Comparison of ENCODE assay signal across 8 cellular contexts in the genomic region with DNA sequence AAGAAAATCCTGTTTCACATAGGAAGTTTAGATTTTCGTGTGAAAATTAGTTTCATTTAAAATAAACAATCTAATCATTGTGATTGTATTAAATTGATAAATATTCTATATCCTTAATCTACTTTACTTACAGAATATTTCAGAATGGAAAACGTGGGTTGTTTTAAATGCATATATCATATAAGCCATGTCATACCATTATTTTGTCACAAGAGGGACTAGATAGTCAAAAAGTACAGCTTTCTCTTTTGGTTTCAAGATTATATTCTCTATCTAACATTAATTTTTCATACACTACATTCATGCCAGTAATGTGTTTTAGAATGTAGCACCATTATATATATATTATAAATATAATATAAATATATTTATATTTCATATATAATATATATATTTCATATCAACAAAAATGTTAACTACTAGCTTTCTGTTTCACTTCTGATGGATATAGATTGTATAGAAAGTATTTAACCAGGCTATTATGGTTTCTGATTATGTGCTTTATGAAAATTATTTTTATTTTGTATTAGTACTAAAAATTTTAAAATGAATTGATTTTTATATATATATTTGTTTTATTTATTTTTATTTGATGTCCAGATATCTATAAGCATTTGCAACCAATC. TPM values are rescaled to one million over a fixed set of nuclear protein-coding genes. Genes with fewer than 3 reads are reported as not detected.
A peak's percentile ranks its signal among the peaks of the same experiment; 100 is the strongest.
DNase-seq lines count a peak whose midpoint lies in the region; ATAC-seq and TF ChIP-seq lines count a peak whose summit lies in the region.

No MANE protein-coding gene starts in this region.

- in situ Hi-C loops in SK-MEL-5 (cut with HindIII; ENCODE audit: low pct_unique_long_range_greater_than_20kb, low sequenced_read_pairs) = no loop called here

- H3K23me2 ChIP-seq in H9 (ENCODE audit: insufficient read length, low read depth, low read length, poor library complexity, severe bottlenecking) = no peaks in the 10 kb centered on the region

- H2BK15ac ChIP-seq in H9 (ENCODE audit: low read depth, low read length) (no peak overlapping the region), neuronal stem cell (ENCODE audit: low read length) (no peak overlapping the region)

- no peaks in the 10 kb centered on the region for H3K36me3 Mint-ChIP-seq in H9 (ENCODE audit: insufficient read depth in 1 of 3, low read depth in 3 of 3)

- no peak overlapping the region for H3K27ac Mint-ChIP-seq in H9

- H3K4ac ChIP-seq in H9 (ENCODE audit: low read depth, low read length) = no peak overlapping the region
- no peak overlapping the region for H3K4ac ChIP-seq in neuronal stem cell (ENCODE audit: low read length)

- H3K14ac ChIP-seq in H9 (ENCODE audit: insufficient read depth, low read length) (no peak overlapping the region), neuronal stem cell (ENCODE audit: low read length) (no peak overlapping the region)

- intact Hi-C loops in lower lobe of right lung (cut with DNase I) = no loop called here

- H2BK120ac ChIP-seq in H9 (ENCODE audit: low read depth, low read length, poor library complexity, severe bottlenecking) = no peak overlapping the region
- H2BK120ac ChIP-seq in neuronal stem cell (ENCODE audit: low read depth, low read length) = no peak overlapping the region

- H3K4me3 ChIP-seq in lower lobe of right lung = no peak overlapping the region
- H3K4me3 ChIP-seq in neuronal stem cell (ENCODE audit: low read length in 2 of 2) = no peak overlapping the region

- H3K36me3 ChIP-seq in lower lobe of right lung (no peaks in the 10 kb centered on the region), neuronal stem cell (replicated peaks in 1 of 2; ENCODE audit: control insufficient read depth in 2 of 2, insufficient read depth in 2 of 2, low read length in 2 of 2) (no peaks in the 10 kb centered on the region)

- H3K9ac ChIP-seq in H9 (ENCODE audit: extremely low read depth, insufficient read length, low read length) (no peak overlapping the region), neuronal stem cell (ENCODE audit: low read depth, low read length, poor library complexity) (no peak overlapping the region)

- H2AK5ac ChIP-seq in H9 (ENCODE audit: insufficient read length, low read length) (no peak overlapping the region), neuronal stem cell (ENCODE audit: low read depth, low read length) (no peak overlapping the region)

- H2AFZ ChIP-seq in H9 (ENCODE audit: low read length) (no peak overlapping the region), neuronal stem cell (ENCODE audit: low read length) (no peak overlapping the region)

- no peaks in the 10 kb centered on the region for H4K20me1 ChIP-seq in H9 (ENCODE audit: control insufficient read depth, insufficient read depth, insufficient read length)

- no peak overlapping the region for H4K5ac ChIP-seq in H9 (ENCODE audit: insufficient read length, low read depth, low read length)

- TF ChIP-seq CTCF in H9 (conservative IDR thresholded peaks at IDR 0.05) (peak; percentile 66), lower lobe of right lung (IDR thresholded peaks at IDR 0.05) (peak; percentile 57)

- H3K9me3 ChIP-seq in H9 (ENCODE audit: control insufficient read depth, low read depth, low read length) (no peaks in the 10 kb centered on the region), lower lobe of right lung (no peaks in the 10 kb centered on the region), neuronal stem cell (replicated peaks in 1 of 2; ENCODE audit: control insufficient read depth in 2 of 2, insufficient read depth in 1 of 2, low read depth in 1 of 2, low read length in 2 of 2) (no peaks in the 10 kb centered on the region)

- H2BK5ac ChIP-seq in H9 (ENCODE audit: insufficient read length, low read length) = no peak overlapping the region
- H2BK5ac ChIP-seq in neuronal stem cell (ENCODE audit: low read length) = no peak overlapping the region

- no peak overlapping the region for H2BK12ac ChIP-seq in H9 (ENCODE audit: insufficient read length, low read depth, low read length)
- no peak overlapping the region for H2BK12ac ChIP-seq in neuronal stem cell (ENCODE audit: low read length)

- DNase-seq in GM03348 (ENCODE audit: low spot score) (peak; percentile 40), H9 (no peak), SK-MEL-5 (ENCODE audit: low read depth, low spot score) (peak; percentile 49), lower lobe of right lung (no peak), NCI-H146 treated with DMSO at 0.1 percent for 48 hours (lab: John Stamatoyannopoulos, UW; ENCODE audit: unreplicated experiment) (no peak), T-helper 9 cell (no peak), neuronal stem cell (ENCODE audit: low spot score) (no peak), HK-2 (ENCODE audit: unreplicated experiment) (no peak)

- no peak overlapping the region for H3T11ph ChIP-seq in H9 (ENCODE audit: low read length)

- H4K8ac ChIP-seq in H9 (replicated peaks; ENCODE audit: insufficient read length, low read depth, low read length) (no peak overlapping the region), neuronal stem cell (ENCODE audit: low read depth, low read length) (no peak overlapping the region)

- no peaks in the 10 kb centered on the region for H3K27me3 Mint-ChIP-seq in H9 (ENCODE audit: low read depth)

- no peak overlapping the region for H2BK20ac ChIP-seq in H9 (ENCODE audit: low read depth, low read length, poor library complexity, severe bottlenecking)

- no peaks in the 10 kb centered on the region for H3K27me3 ChIP-seq in H9 (ENCODE audit: insufficient read depth, low read length)
- no peaks in the 10 kb centered on the region for H3K27me3 ChIP-seq in lower lobe of right lung (ENCODE audit: low read depth)
- no peaks in the 10 kb centered on the region for H3K27me3 ChIP-seq in neuronal stem cell (ENCODE audit: control insufficient read depth in 3 of 3, insufficient read depth in 3 of 3, low read depth in 1 of 3, low read length in 3 of 3)

- no peak overlapping the region for H3K18ac ChIP-seq in H9 (ENCODE audit: insufficient read length, low read depth, low read length)
- H3K18ac ChIP-seq in neuronal stem cell (ENCODE audit: low read length) = no peak overlapping the region

- WGBS in H9 (ENCODE audit: extremely low coverage, insufficient read length, low lambda C conversion rate) = no CpG with 5 or more reads among the region's 2 CpGs
- no CpG with 5 or more reads among the region's 2 CpGs for whole genome bisulfite sequencing in neuronal stem cell (ENCODE audit: extremely low coverage in 2 of 2, insufficient read length in 2 of 2, insufficient replicate concordance in 1 of 2), 2 donors

- no peaks in the 10 kb centered on the region for H3K79me2 ChIP-seq in H9 (ENCODE audit: insufficient read depth, low read length)

- no peak overlapping the region for H3K56ac ChIP-seq in H9 (ENCODE audit: insufficient read length, low read depth, low read length)

- peaks cover 10 to 17% of the 10 kb centered on the region in 2 experiments for H3K4me1 Mint-ChIP-seq in H9

- ATAC-seq in lower lobe of right lung = no peak

- no peaks in the 10 kb centered on the region for H3K4me1 ChIP-seq in H9 (ENCODE audit: insufficient read depth, low read length)
- H3K4me1 ChIP-seq in lower lobe of right lung = no peaks in the 10 kb centered on the region
- H3K4me1 ChIP-seq in neuronal stem cell (ENCODE audit: control insufficient read depth in 2 of 2, insufficient read depth in 1 of 2, low read depth in 1 of 2, low read length in 2 of 2) = no peaks in the 10 kb centered on the region

- H3K27ac ChIP-seq in H9 (ENCODE audit: insufficient read length, low read depth, low read length) (no peak overlapping the region), lower lobe of right lung (no peak overlapping the region), neuronal stem cell (replicated peaks; ENCODE audit: low read length) (no peak overlapping the region)

- H3K23ac ChIP-seq in H9 (ENCODE audit: insufficient read length, low read depth, low read length) (no peak overlapping the region), neuronal stem cell (ENCODE audit: low read depth, low read length, poor library complexity) (no peak overlapping the region)

- H3K4me2 ChIP-seq in H9 (ENCODE audit: insufficient read depth, insufficient read length, low read length) (no peak overlapping the region), neuronal stem cell (ENCODE audit: insufficient read depth, low read length, poor library complexity, severe bottlenecking) (no peak overlapping the region)

- H3K9me3 Mint-ChIP-seq in H9 = no peaks in the 10 kb centered on the region; a peak in 1 of 5 replicates

- no peak overlapping the region for H3K4me3 Mint-ChIP-seq in H9

- H3K79me1 ChIP-seq in H9 (ENCODE audit: insufficient read depth, low read depth, low read length, poor library complexity, severe bottlenecking) (no peaks in the 10 kb centered on the region), neuronal stem cell (ENCODE audit: low read depth, low read length) (no peaks in the 10 kb centered on the region)

- H4K91ac ChIP-seq in H9 (ENCODE audit: insufficient read length, low read depth, low read length) (no peak overlapping the region), neuronal stem cell (ENCODE audit: low read depth, low read length, poor library complexity) (no peak overlapping the region)

RNA-seq across cellular contexts. Expression of gene OSTN, which starts 45.3 kb away (rescaled TPM):
- total RNA-seq in H9 (2021) = 0.07 and 0.09 TPM in 2 replicates
- total RNA-seq in SK-MEL-5 (2014; rRNA removed; shearing (Covaris generic)) = not detected in 2 replicates
- not detected in 2 replicates for polyA plus RNA-seq in SK-MEL-5 (2015; cell fraction: cytosol; rRNA removed)
- polyA plus RNA-seq in SK-MEL-5 (2015; cell fraction: nucleus; rRNA removed) = 0.33 and 0.69 TPM in 2 replicates
- total RNA-seq in lower lobe of right lung = not detected
- polyA plus RNA-seq in neuronal stem cell (2013, experiment 1 of 2) = 0.31 TPM
- polyA plus RNA-seq in neuronal stem cell (2013, experiment 2 of 2) = 0.10 TPM

Comparison
In these comparisons a context has a peak if more than half of its experiments do, and no peak if none do; other contexts are left out.
1. DNase-seq: peak in GM03348 (single experiment) and SK-MEL-5 (single experiment); none in H9 (single experiment), lower lobe of right lung (single experiment), NCI-H146 treated with DMSO at 0.1 percent for 48 hours (single experiment), T-helper 9 cell (single experiment), neuronal stem cell (single experiment) and HK-2 (single experiment).